ENCODE assay signal across 18 cellular contexts in the genomic region with DNA sequence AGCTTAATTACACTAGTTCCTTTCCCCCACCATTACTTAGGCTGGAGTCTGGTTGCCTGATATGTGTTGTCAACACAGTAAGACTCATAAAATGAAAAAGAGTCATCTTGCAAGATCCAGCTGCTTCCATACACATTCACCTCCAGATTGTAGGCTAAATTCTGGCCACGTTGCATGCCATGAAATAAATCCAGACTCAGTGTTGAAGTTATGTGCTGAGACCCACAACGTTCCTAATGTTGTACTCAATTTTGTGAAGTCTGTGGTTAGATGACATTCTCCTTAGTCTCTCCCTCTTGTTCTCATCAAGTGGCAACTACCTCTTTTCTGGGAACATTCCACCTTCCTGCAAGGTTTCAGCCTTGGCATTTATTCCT.
DNase-seq lines count a peak whose midpoint lies in the region; ATAC-seq and TF ChIP-seq lines count a peak whose summit lies in the region.
"Had no signal": no experiment of that assay in that cellular context is flagged by ENCODE, and none has a peak within 500 bp of the region (broad histone marks: within the 10 kb centered on the region; RNA-seq: fewer than 3 reads in every experiment).

No MANE protein-coding gene starts in this region.

- intact Hi-C loops in ascending aorta (cut with DNase I) = no loop called here

- H3K4me3 ChIP-seq in GM23248 (no peak overlapping the region), adipocyte (ENCODE audit: low read length) (no peak overlapping the region), hepatocyte (no peak overlapping the region), ascending aorta (no peak overlapping the region)
- H3K4me3 ChIP-seq: adrenal gland, transverse colon had no signal

- no peaks in the 10 kb centered on the region for H4K20me1 ChIP-seq in GM23248 (ENCODE audit: insufficient read depth)
- no peaks in the 10 kb centered on the region for H4K20me1 ChIP-seq in hepatocyte (ENCODE audit: insufficient read depth, poor library complexity, severe bottlenecking)

- ATAC-seq in HG03139 (IDR thresholded peaks at IDR 0.05; ENCODE audit: unreplicated experiment) = no peak
- ATAC-seq: esophagus mucosa had no signal

- H3K36me3 ChIP-seq in GM23248 (ENCODE audit: low read depth) = no peaks in the 10 kb centered on the region
- H3K36me3 ChIP-seq in adipocyte (ENCODE audit: control insufficient read depth, insufficient read depth, low read length, severe bottlenecking) = no peaks in the 10 kb centered on the region
- H3K36me3 ChIP-seq in hepatocyte (replicated peaks; ENCODE audit: insufficient read depth, low read depth) = no peaks in the 10 kb centered on the region
- no peaks in the 10 kb centered on the region for H3K36me3 ChIP-seq in ascending aorta
- H3K36me3 ChIP-seq: adrenal gland, transverse colon had no signal

- H2AFZ ChIP-seq in GM23248 (no peak overlapping the region), hepatocyte (no peak overlapping the region)
- H2AFZ ChIP-seq: parathyroid adenoma had no signal

- H3K4me2 ChIP-seq in GM23248 (ENCODE audit: unreplicated experiment) (no peak overlapping the region), hepatocyte (peak overlapping the region; percentile 19)

- no peaks in the 10 kb centered on the region for H3K9me3 ChIP-seq in GM23248 (ENCODE audit: low read depth)
- no peaks in the 10 kb centered on the region for H3K9me3 ChIP-seq in adipocyte (ENCODE audit: control insufficient read depth, low read length)
- no peaks in the 10 kb centered on the region for H3K9me3 ChIP-seq in hepatocyte (ENCODE audit: low read depth)
- no peaks in the 10 kb centered on the region for H3K9me3 ChIP-seq in ascending aorta
- H3K9me3 ChIP-seq: adrenal gland, transverse colon had no signal

- H3K27me3 ChIP-seq in GM23248 (replicated peaks; ENCODE audit: insufficient read depth) (no peaks in the 10 kb centered on the region), adipocyte (replicated peaks; ENCODE audit: control insufficient read depth, insufficient read depth, low read length) (no peaks in the 10 kb centered on the region), hepatocyte (no peaks in the 10 kb centered on the region), ascending aorta (no peaks in the 10 kb centered on the region)
- H3K27me3 ChIP-seq: adrenal gland, transverse colon had no signal

- no peaks in the 10 kb centered on the region for H3F3A ChIP-seq in GM23248 (ENCODE audit: insufficient read depth)

- no peak for TF ChIP-seq CTCF in hepatocyte (IDR thresholded peaks at IDR 0.05; ENCODE audit: poor library complexity)
- no peak for TF ChIP-seq CTCF in ascending aorta (IDR thresholded peaks at IDR 0.05)
- TF ChIP-seq CTCF in GM20000 (IDR thresholded peaks at IDR 0.05; ENCODE audit: extremely low read depth, missing control alignments) = no peak

- DNase-seq in GM23248 (peak; percentile 2), adipocyte (ENCODE audit: low read depth) (peak; percentile 39), hepatocyte (ENCODE audit: low spot score) (peak; percentile 14), retina (peak; percentile 6), GM19238 (ENCODE audit: insufficient read length, low spot score) (no peak), ascending aorta (ENCODE audit: low spot score in 2 of 2) (no peak), GM20000 (ENCODE audit: low spot score) (no peak)
- DNase-seq: activated CD4-positive, CD25-positive, alpha-beta regulatory T cell; DND-41; NCI-H226; NK-92 treated with Interleukin-12 subunit alpha and Interleukin-12 subunit beta, amount 100 ng/mL, for 24 hours; T-helper 17 cell; transverse colon had no signal

- H3K9ac ChIP-seq in GM23248 = no peak overlapping the region
- H3K9ac ChIP-seq in adipocyte (ENCODE audit: low read length) = no peak overlapping the region
- H3K9ac ChIP-seq: parathyroid adenoma had no signal

- in situ Hi-C loops in GM23248 (cut with MboI) = no loop called here

- no peaks in the 10 kb centered on the region for H3K9me2 ChIP-seq in GM23248 (ENCODE audit: insufficient read depth)
- no peaks in the 10 kb centered on the region for H3K9me2 ChIP-seq in hepatocyte (replicated peaks; ENCODE audit: insufficient read depth)

- H3K27ac ChIP-seq in GM23248 (no peak overlapping the region), hepatocyte (peak overlapping the region; percentile 22), ascending aorta (no peak overlapping the region)
- H3K27ac ChIP-seq: parathyroid adenoma, RWPE1, transverse colon had no signal

- H3K79me2 ChIP-seq in GM23248 (ENCODE audit: insufficient read depth) = no peaks in the 10 kb centered on the region
- H3K79me2 ChIP-seq in hepatocyte = no peaks in the 10 kb centered on the region
- H3K79me2 ChIP-seq: parathyroid adenoma had no signal

- H3K4me1 ChIP-seq in GM23248 (ENCODE audit: insufficient read depth) (no peaks in the 10 kb centered on the region), adipocyte (ENCODE audit: control insufficient read depth, insufficient read depth, low read length) (no peaks in the 10 kb centered on the region), hepatocyte (ENCODE audit: insufficient read depth) (no peaks in the 10 kb centered on the region), ascending aorta (no peaks in the 10 kb centered on the region)
- H3K4me1 ChIP-seq: adrenal gland, parathyroid adenoma had no signal

- WGBS in GM23248 (ENCODE audit: low coverage in 1 of 2, low lambda C conversion rate in 2 of 2, missing lambda C conversion rate in 2 of 2), 2 experiments = 0% methylated on average over 2 of the region's 2 CpGs
- 30% methylated on average over 2 of the region's 2 CpGs for WGBS in hepatocyte (ENCODE audit: low lambda C conversion rate, missing lambda C conversion rate)

Comparison
In these comparisons a context has a peak if more than half of its experiments do, and no peak if none do; other contexts are left out.
1. DNase-seq: peak in GM23248 (single experiment), adipocyte (single experiment), hepatocyte (single experiment) and retina (single experiment); none in GM19238 (single experiment), ascending aorta (0 of 2) and GM20000 (single experiment).